Comparison of ENCODE assay signal across 9 cellular contexts in the genomic region with DNA sequence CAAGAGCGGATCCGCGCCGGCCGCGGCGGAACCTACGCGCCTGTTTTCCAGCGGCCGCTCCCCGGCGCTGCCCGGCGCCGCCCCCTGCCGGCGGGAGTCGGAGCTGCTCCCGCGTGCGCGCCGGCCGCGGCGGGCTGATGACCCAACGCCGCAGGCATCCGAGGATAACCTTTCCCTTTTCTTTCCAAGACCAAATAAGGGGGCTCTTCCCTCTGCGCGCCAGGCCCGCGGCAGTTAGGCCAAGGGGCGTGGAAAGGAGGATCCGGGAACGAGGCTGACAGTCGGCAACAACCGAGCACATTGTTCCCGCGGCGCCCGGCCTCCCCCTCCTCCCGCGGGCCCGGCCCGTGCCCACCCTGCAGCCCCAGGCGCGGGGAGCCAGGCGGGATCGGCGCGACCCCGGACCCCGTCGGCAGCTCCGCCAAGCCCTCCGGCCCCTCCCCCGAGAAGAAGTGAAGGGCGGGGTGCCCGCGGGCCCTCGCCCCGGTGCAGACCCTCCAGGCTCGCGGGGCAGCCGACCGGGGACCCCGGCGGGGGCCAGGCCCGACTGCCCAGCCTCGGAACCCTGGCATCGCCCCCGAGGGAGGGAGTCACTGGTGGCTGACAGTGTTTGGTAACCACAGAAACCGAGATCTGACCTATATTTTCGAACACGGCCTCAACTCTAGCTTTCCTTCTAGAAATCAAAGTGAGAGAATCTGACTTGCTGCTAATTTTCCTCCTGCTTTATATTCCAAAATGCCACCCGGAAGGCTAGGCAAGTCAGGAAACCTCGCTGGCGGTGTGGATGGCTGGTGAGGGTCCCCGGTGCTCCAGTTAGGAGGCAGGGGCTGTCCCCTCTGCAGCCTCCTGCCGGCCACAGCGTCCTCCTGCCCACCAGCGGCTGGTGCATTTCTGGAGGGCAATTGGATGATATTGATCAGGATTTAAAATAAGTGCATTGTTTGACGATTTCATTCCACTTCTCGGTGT. TPM values are rescaled to one million over a fixed set of nuclear protein-coding genes. Genes with fewer than 3 reads are reported as not detected.
DNase-seq lines count a peak whose midpoint lies in the region; ATAC-seq, FAIRE-seq and TF ChIP-seq lines count a peak whose summit lies in the region.
"Had no signal": no experiment of that assay in that cellular context is flagged by ENCODE, and none has a peak within 500 bp of the region (broad histone marks: within the 10 kb centered on the region; RNA-seq: fewer than 3 reads in every experiment).

No MANE protein-coding gene starts in this region.

- H3K36me3 ChIP-seq in CD8-positive, alpha-beta T cell (ENCODE audit: insufficient read depth, low read length), result no peaks in the 10 kb centered on the region
- no peaks in the 10 kb centered on the region for H3K36me3 ChIP-seq in SK-N-MC (ENCODE audit: insufficient read depth, low read length)
- H3K36me3 ChIP-seq in heart right ventricle, result no peaks in the 10 kb centered on the region
- no peaks in the 10 kb centered on the region for H3K36me3 ChIP-seq in pancreas

- H3K27me3 Mint-ChIP-seq in CD8-positive, alpha-beta T cell (ENCODE audit: low read depth), result peaks cover 55% of the 10 kb centered on the region

- H3K27ac ChIP-seq in CD8-positive, alpha-beta T cell (ENCODE audit: low read depth, low read length), result no peak overlapping the region
- H3K27ac ChIP-seq in SK-N-MC (no peak overlapping the region), heart right ventricle (peak overlapping the region; percentile 43 to 91 (median 80)), pancreas (no peak overlapping the region)

- H3K4me1 Mint-ChIP-seq in CD8-positive, alpha-beta T cell (ENCODE audit: low read depth), result peaks cover 12% of the 10 kb centered on the region

- H3K4me1 ChIP-seq in CD8-positive, alpha-beta T cell (ENCODE audit: insufficient read depth, low read length), result no peaks in the 10 kb centered on the region
- H3K4me1 ChIP-seq in heart right ventricle (peaks cover 5 to 30% (median 19%) of the 10 kb centered on the region in 9 donors), pancreas (no peaks in the 10 kb centered on the region)

- H3K27me3 ChIP-seq in CD8-positive, alpha-beta T cell (ENCODE audit: insufficient read depth, low read length), result peaks cover 20% of the 10 kb centered on the region
- peaks cover 0 to 35% (median 0%) of the 10 kb centered on the region in 7 donors for H3K27me3 ChIP-seq in heart right ventricle
- no peaks in the 10 kb centered on the region for H3K27me3 ChIP-seq in pancreas

- CTCF ChIA-PET in CD8-positive, alpha-beta T cell (lab: Charles Lee), result interaction anchor here (0.6 to 3.0 kb wide), 12 partner anchors 9 to 540 kb away, joined by 3 to 14 read pairs (median 4); no protein-coding TSS in a partner anchor

- no peaks in the 10 kb centered on the region for H3K36me3 Mint-ChIP-seq in CD8-positive, alpha-beta T cell

- peak in 6 of 7 experiments; percentile 3 to 65 (median 24) for DNase-seq in CD8-positive, alpha-beta T cell
- DNase-seq in HPDE6-E6E7 (ENCODE audit: extremely low spot score), result peak; percentile 67
- no peak for DNase-seq in SK-N-MC (ENCODE audit: low read depth, low spot score)
- DNase-seq in amniotic stem cell (lab: John Stamatoyannopoulos, UW), result peak; percentile 76
- peak; percentile 75 to 85 for DNase-seq in heart right ventricle
- DNase-seq in pancreas, result peak; percentile 38 to 89 (median 70)
- peak; percentile 94 for DNase-seq in urothelium cell line (ENCODE audit: low spot score)

- H3K4me3 Mint-ChIP-seq in CD8-positive, alpha-beta T cell, result peak overlapping the region; percentile 65

- FAIRE-seq in pancreas (lab: Jason Lieb, UNC) (no peak), urothelium cell line (lab: Jason Lieb, UNC) (peak; percentile 82)

- peak; percentile 69 for ATAC-seq in CD8-positive, alpha-beta T cell
- ATAC-seq in GM19455 (IDR thresholded peaks at IDR 0.05; ENCODE audit: unreplicated experiment), result peak; percentile 74
- peak; percentile 74 to 96 (median 87) for ATAC-seq in heart right ventricle
- peak; percentile 92 to 96 (median 96) for ATAC-seq in pancreas

- peak overlapping the region; percentile 49 for H3K4me3 ChIP-seq in CD8-positive, alpha-beta T cell (ENCODE audit: low read depth, low read length)
- peak overlapping the region; percentile 90 for H3K4me3 ChIP-seq in SK-N-MC
- H3K4me3 ChIP-seq in heart right ventricle, result peak overlapping the region; percentile 30 to 65 (median 58)
- H3K4me3 ChIP-seq in pancreas, result peak overlapping the region; percentile 10 to 60 (median 30)

- 7 to 11% methylated on average over 54 to 85 of the region's 86 CpGs for WGBS in heart right ventricle, 2 donors
- WGBS in pancreas, 2 donors, result 9 to 12% methylated on average over 70 to 82 of the region's 86 CpGs

- no peaks in the 10 kb centered on the region for H3K9me3 ChIP-seq in CD8-positive, alpha-beta T cell (ENCODE audit: low read length)
- H3K9me3 ChIP-seq in SK-N-MC (ENCODE audit: low read depth, low read length) (no peaks in the 10 kb centered on the region), heart right ventricle (no peaks in the 10 kb centered on the region), pancreas (no peaks in the 10 kb centered on the region)

- TF ChIP-seq CTCF in CD8-positive, alpha-beta T cell (IDR thresholded peaks at IDR 0.05), result peak; percentile 61
- peak; percentile 62 to 84 (median 81) for TF ChIP-seq CTCF in heart right ventricle (IDR thresholded peaks at IDR 0.05)
- TF ChIP-seq CTCF in pancreas (IDR thresholded peaks at IDR 0.05), result peak; percentile 71 to 81 (median 76)

- no peak overlapping the region for H3K27ac Mint-ChIP-seq in CD8-positive, alpha-beta T cell

- POLR2A ChIA-PET in CD8-positive, alpha-beta T cell (lab: Charles Lee), result no interaction called here

- intact Hi-C loops in CD8-positive, alpha-beta T cell (cut with DNase I, micrococcal nuclease), result loop anchor here (5.0 kb wide), 3 partner anchors 282 to 542 kb away; no protein-coding TSS in a partner anchor
- intact Hi-C loops in heart right ventricle (cut with DNase I) (loop anchor here in 7 of 10 donors (2.0 to 10.0 kb wide), 13 partner anchors 104 to 414 kb away; partner anchors contain the start of gene IGF1R (in 4 of the 7)), pancreas (cut with DNase I) (loop anchor here in 1 of 3 donors (10.0 kb wide), 1 partner anchor 284 kb away; no protein-coding TSS in a partner anchor)

- H3K9me3 Mint-ChIP-seq in CD8-positive, alpha-beta T cell, result peaks cover 2% of the 10 kb centered on the region

- peak overlapping the region; percentile 83 for H3K9ac ChIP-seq in SK-N-MC (ENCODE audit: insufficient read length)

RNA-seq across cellular contexts. Expression of gene SYNM, which starts 45.6 kb away (rescaled TPM):
- 1 to 10 TPM; 3.3 to 3.9 TPM for total RNA-seq in CD8-positive, alpha-beta T cell
- total RNA-seq in heart right ventricle, result 100 to 1,000 TPM; 256 to 456 (median 357) TPM
- polyA plus RNA-seq in heart right ventricle, result 100 to 1,000 TPM in 1 of 2 donors, 10 to 100 TPM in 1; 59.4 to 103 TPM
- total RNA-seq in pancreas, result 1 to 10 TPM; 2.0 to 4.5 (median 3.3) TPM
- polyA plus RNA-seq in pancreas, result 1 to 10 TPM; 3.3 to 4.1 TPM

RNA-seq across cellular contexts. Expression of gene PGPEP1L, which starts 51.7 kb away (rescaled TPM):
- not detected for total RNA-seq in CD8-positive, alpha-beta T cell
- 1 to 10 TPM in 7 of 10 donors, under 1 TPM in 3; 0.52 to 5.6 (median 1.3) TPM for total RNA-seq in heart right ventricle
- 1 to 10 TPM in 1 of 2 donors, under 1 TPM in 1; 0.22 to 4.2 TPM for polyA plus RNA-seq in heart right ventricle
- under 1 TPM in 1 of 6 donors, not detected in 5; 0.12 TPM for total RNA-seq in pancreas
- under 1 TPM in 1 of 2 donors, not detected in 1; 0.19 TPM for polyA plus RNA-seq in pancreas
- total RNA-seq: activated CD8-positive, alpha-beta memory T cell treated with anti-CD3 and anti-CD28 coated beads for 36 hours had no signal

Comparison
In these comparisons a context has a peak if more than half of its experiments do, and no peak if none do; other contexts are left out.
1. H3K27ac ChIP-seq: peak in heart right ventricle (10 of 10); none in CD8-positive, alpha-beta T cell (single experiment), SK-N-MC (single experiment) and pancreas (0 of 4).
2. H3K4me3 ChIP-seq: peak in every context shown above with its lines; median percentile 90 in SK-N-MC; 58 in heart right ventricle; 49 in CD8-positive, alpha-beta T cell; 30 in pancreas.
3. RNA of gene SYNM, which starts 45.6 kb away (total RNA-seq): 256 to 456 TPM in heart right ventricle; 3.3 to 3.9 TPM in CD8-positive, alpha-beta T cell and 2.0 to 4.5 TPM in pancreas; every median in the first group is over 10 times any median in the second.
4. Peak in every context shown above with its lines, with median percentiles within 50 percentile points of each other: ATAC-seq and CTCF ChIP-seq.